In genomic region chr16:30065943-30066881, GRCh38 we compare ENCODE assay signal across 8 cellular contexts. TPM values are rescaled to one million over a fixed set of nuclear protein-coding genes. Genes with fewer than 3 reads are reported as not detected.
DNase-seq lines count a peak whose midpoint lies in the region; ATAC-seq and TF ChIP-seq lines count a peak whose summit lies in the region.

No MANE protein-coding gene starts in this region.

- H3K36me3 ChIP-seq in lower lobe of right lung, result peaks cover 43% of the 10 kb centered on the region

- intact Hi-C loops in lower lobe of right lung (cut with DNase I), result no loop called here

- peaks cover 59% of the 10 kb centered on the region for H3K36me3 Mint-ChIP-seq in central memory CD8-positive, alpha-beta T cell (ENCODE audit: insufficient read depth)

- no peaks in the 10 kb centered on the region for H3K9me3 ChIP-seq in lower lobe of right lung

- peak; percentile 20 for DNase-seq in NCI-H82 (lab: John Stamatoyannopoulos, UW)
- DNase-seq in NCI-H82 treated with DMSO at 0.1 percent for 48 hours (lab: John Stamatoyannopoulos, UW; ENCODE audit: unreplicated experiment), result no peak
- peak; percentile 34 for DNase-seq in RPMI7951 (ENCODE audit: low read depth)
- peak in 1 of 2 donors; percentile 21 for DNase-seq in central memory CD8-positive, alpha-beta T cell (ENCODE audit: low spot score in 2 of 2)
- DNase-seq in lower lobe of right lung, result peak; percentile 76
- peak; percentile 37 for DNase-seq in stromal cell of bone marrow (ENCODE audit: low read depth)
- DNase-seq in A172 (ENCODE audit: low spot score), result no peak

- H3K4me3 ChIP-seq in lower lobe of right lung, result peak overlapping the region; percentile 95

- H3K27ac Mint-ChIP-seq in central memory CD8-positive, alpha-beta T cell (ENCODE audit: low read depth), result peak overlapping the region; percentile 98

- peaks cover 39% of the 10 kb centered on the region for H3K4me1 Mint-ChIP-seq in central memory CD8-positive, alpha-beta T cell

- peak overlapping the region; percentile 96 for H3K4me3 Mint-ChIP-seq in central memory CD8-positive, alpha-beta T cell

- H3K27me3 ChIP-seq in lower lobe of right lung (ENCODE audit: low read depth), result no peaks in the 10 kb centered on the region

- no peaks in the 10 kb centered on the region for H3K9me3 Mint-ChIP-seq in central memory CD8-positive, alpha-beta T cell

- H3K27me3 Mint-ChIP-seq in central memory CD8-positive, alpha-beta T cell, result no peaks in the 10 kb centered on the region

- no peak for TF ChIP-seq CTCF in lower lobe of right lung (IDR thresholded peaks at IDR 0.05)

- no peak for ATAC-seq in central memory CD8-positive, alpha-beta T cell (replicated peaks; ENCODE audit: extremely low read depth, poor library complexity, severe bottlenecking)
- ATAC-seq in lower lobe of right lung (peak; percentile 23 to 44), HG02970 (IDR thresholded peaks at IDR 0.05; ENCODE audit: low FRiP score, unreplicated experiment) (no peak)

- H3K27ac ChIP-seq in lower lobe of right lung, result peak overlapping the region; percentile 99

- H3K4me1 ChIP-seq in lower lobe of right lung, result peaks cover 47% of the 10 kb centered on the region

RNA-seq across cellular contexts. Expression of gene ALDOA, which starts 0.7 kb away (rescaled TPM):
- total RNA-seq in RPMI7951 (2014; rRNA removed; shearing (Covaris generic)), result 1,895 and 1,949 TPM in 2 replicates
- 733 TPM for total RNA-seq in lower lobe of right lung
- total RNA-seq in A172 (2014; rRNA removed; shearing (Covaris generic)), result 1,380 and 1,410 TPM in 2 replicates

RNA-seq across cellular contexts. Expression of gene PPP4C, which starts 9.6 kb away (rescaled TPM):
- 101 and 136 TPM in 2 replicates for total RNA-seq in RPMI7951 (2014; rRNA removed; shearing (Covaris generic))
- 68.9 TPM for total RNA-seq in lower lobe of right lung
- 185 and 215 TPM in 2 replicates for total RNA-seq in A172 (2014; rRNA removed; shearing (Covaris generic))

RNA-seq across cellular contexts. Expression of gene TBX6, which starts 25.5 kb away (rescaled TPM):
- 0.10 and 0.48 TPM in 2 replicates for total RNA-seq in RPMI7951 (2014; rRNA removed; shearing (Covaris generic))
- total RNA-seq in lower lobe of right lung, result 1.6 TPM
- total RNA-seq in A172 (2014; rRNA removed; shearing (Covaris generic)), result not detected in 2 replicates

RNA-seq across cellular contexts. Expression of gene YPEL3, which starts 29.8 kb away (rescaled TPM):
- 13.2 and 14.9 TPM in 2 replicates for total RNA-seq in RPMI7951 (2014; rRNA removed; shearing (Covaris generic))
- total RNA-seq in lower lobe of right lung, result 113 TPM
- total RNA-seq in A172 (2014; rRNA removed; shearing (Covaris generic)), result 2.9 and 7.5 TPM in 2 replicates

RNA-seq across cellular contexts. Expression of gene TLCD3B, which starts 35.1 kb away (rescaled TPM):
- 0.12 and 0.49 TPM in 2 replicates for total RNA-seq in RPMI7951 (2014; rRNA removed; shearing (Covaris generic))
- total RNA-seq in lower lobe of right lung, result not detected
- 0.38 and 1.1 TPM in 2 replicates for total RNA-seq in A172 (2014; rRNA removed; shearing (Covaris generic))

Comparison
In these comparisons a context has a peak if more than half of its experiments do, and no peak if none do; other contexts are left out.
1. DNase-seq: peak in NCI-H82 (single experiment), RPMI7951 (single experiment), lower lobe of right lung (single experiment) and stromal cell of bone marrow (single experiment); none in NCI-H82 treated with DMSO at 0.1 percent for 48 hours (single experiment) and A172 (single experiment).
2. ATAC-seq: peak in lower lobe of right lung (2 of 2); none in central memory CD8-positive, alpha-beta T cell (single experiment) and HG02970 (single experiment).